8 cellular contexts compared by ENCODE assay signal in the genomic region with DNA sequence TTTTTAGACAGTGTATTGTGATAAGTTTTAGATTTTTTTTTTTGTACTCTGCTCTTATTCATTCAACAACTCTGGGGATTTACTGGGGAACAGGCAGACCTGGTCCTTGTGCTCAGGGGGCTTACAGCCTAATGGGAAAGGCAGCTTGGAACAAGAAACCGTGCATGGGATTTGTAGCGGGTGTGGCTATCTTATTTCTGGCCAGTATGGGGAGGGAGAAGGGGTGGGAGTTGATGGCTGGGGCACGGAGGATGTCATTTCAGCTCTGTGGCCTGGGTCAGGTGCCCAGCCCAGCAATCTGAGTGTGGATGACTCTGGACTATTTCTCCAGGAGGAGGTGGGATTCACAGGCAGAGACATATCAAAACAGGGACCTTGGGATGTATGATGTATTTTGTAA. TPM values are rescaled to one million over a fixed set of nuclear protein-coding genes. Genes with fewer than 3 reads are reported as not detected.
A peak's percentile ranks its signal among the peaks of the same experiment; 100 is the strongest.
DNase-seq lines count a peak whose midpoint lies in the region; ATAC-seq and TF ChIP-seq lines count a peak whose summit lies in the region.

No MANE protein-coding gene starts in this region.

- H3K4me1 ChIP-seq in breast epithelium (peaks cover 0 to 8% of the 10 kb centered on the region in 2 donors), mucosa of rectum (ENCODE audit: control insufficient read depth in 2 of 2, insufficient read depth in 2 of 2, low read length in 2 of 2) (peaks cover 12 to 17% of the 10 kb centered on the region in 2 donors), subcutaneous abdominal adipose tissue (ENCODE audit: control insufficient read depth in 5 of 5, insufficient read depth in 5 of 5, low read length in 5 of 5) (peaks cover 10 to 71% (median 47%) of the 10 kb centered on the region in 5 donors)

- H3K36me3 Mint-ChIP-seq in T-helper 1 cell treated with Interleukin-12 subunit alpha and Interleukin-12 subunit beta and Interleukin-4 antibody, amounts not matched to agents 30 μg/mL and 1 μg/mL, for 36 hours (ENCODE audit: low read depth): peaks cover 5% of the 10 kb centered on the region

- H3K4me1 Mint-ChIP-seq in T-helper 1 cell treated with Interleukin-12 subunit alpha and Interleukin-12 subunit beta and Interleukin-4 antibody, amounts not matched to agents 30 μg/mL and 1 μg/mL, for 36 hours (ENCODE audit: low read depth): peaks cover 37% of the 10 kb centered on the region

- H3K9me3 Mint-ChIP-seq in T-helper 1 cell treated with Interleukin-12 subunit alpha and Interleukin-12 subunit beta and Interleukin-4 antibody, amounts not matched to agents 30 μg/mL and 1 μg/mL, for 36 hours: no peaks in the 10 kb centered on the region

- intact Hi-C loops in breast epithelium (cut with DNase I; ENCODE audit: low total_unique reads): no loop called here

- H3K4me3 Mint-ChIP-seq in T-helper 1 cell treated with Interleukin-12 subunit alpha and Interleukin-12 subunit beta and Interleukin-4 antibody, amounts not matched to agents 30 μg/mL and 1 μg/mL, for 36 hours: no peak overlapping the region

- H3K27ac Mint-ChIP-seq in T-helper 1 cell treated with Interleukin-12 subunit alpha and Interleukin-12 subunit beta and Interleukin-4 antibody, amounts not matched to agents 30 μg/mL and 1 μg/mL, for 36 hours: peak overlapping the region; percentile 59

- H3K36me3 ChIP-seq in breast epithelium (no peaks in the 10 kb centered on the region), mucosa of rectum (ENCODE audit: control insufficient read depth in 2 of 2, insufficient read depth in 2 of 2, low read length in 2 of 2) (no peaks in the 10 kb centered on the region), subcutaneous abdominal adipose tissue (ENCODE audit: control insufficient read depth in 5 of 5, insufficient read depth in 5 of 5, low read length in 5 of 5) (no peaks in the 10 kb centered on the region)

- no peak for TF ChIP-seq CTCF in breast epithelium (IDR thresholded peaks at IDR 0.05)

- H3K27ac ChIP-seq in breast epithelium: peak overlapping the region; percentile 84 to 95
- peak overlapping the region; percentile 64 to 67 for H3K27ac ChIP-seq in mucosa of rectum (ENCODE audit: low read depth in 2 of 2, low read length in 2 of 2)
- peak overlapping the region; percentile 86 for H3K27ac ChIP-seq in subcutaneous abdominal adipose tissue (ENCODE audit: low read depth, low read length)

- no peak for TF ChIP-seq POLR2A in breast epithelium (IDR thresholded peaks at IDR 0.05)

- ATAC-seq in HG03045 (IDR thresholded peaks at IDR 0.05; ENCODE audit: unreplicated experiment): no peak

- H3K9ac ChIP-seq in mucosa of rectum (ENCODE audit: low read depth in 1 of 2, low read length in 2 of 2) (no peak overlapping the region), subcutaneous abdominal adipose tissue (ENCODE audit: low read length in 5 of 5) (peak overlapping the region in 3 of 5 donors; percentile 16 to 69 (median 42))

- H3K27me3 ChIP-seq in breast epithelium: no peaks in the 10 kb centered on the region
- no peaks in the 10 kb centered on the region for H3K27me3 ChIP-seq in mucosa of rectum (ENCODE audit: control insufficient read depth in 2 of 2, insufficient read depth in 2 of 2, low read length in 2 of 2)
- H3K27me3 ChIP-seq in subcutaneous abdominal adipose tissue (ENCODE audit: control insufficient read depth in 5 of 5, insufficient read depth in 4 of 5, low read length in 5 of 5): no peaks in the 10 kb centered on the region

- H3K27me3 Mint-ChIP-seq in T-helper 1 cell treated with Interleukin-12 subunit alpha and Interleukin-12 subunit beta and Interleukin-4 antibody, amounts not matched to agents 30 μg/mL and 1 μg/mL, for 36 hours (ENCODE audit: low read depth): no peaks in the 10 kb centered on the region

- no peak overlapping the region for H3K4me3 ChIP-seq in breast epithelium
- no peak overlapping the region for H3K4me3 ChIP-seq in mucosa of rectum (ENCODE audit: low read length in 2 of 2)
- no peak overlapping the region for H3K4me3 ChIP-seq in subcutaneous abdominal adipose tissue (ENCODE audit: low read depth in 1 of 5, low read length in 5 of 5)

- DNase-seq in T-helper 1 cell (no peak), breast epithelium (ENCODE audit: low spot score in 2 of 2) (no peak), HPDE6-E6E7 (ENCODE audit: extremely low spot score) (no peak), GOT3 (lab: John Stamatoyannopoulos, UW) (no peak)

- H3K9me3 ChIP-seq in breast epithelium (no peaks in the 10 kb centered on the region), mucosa of rectum (ENCODE audit: control insufficient read depth in 2 of 2, low read length in 2 of 2) (no peaks in the 10 kb centered on the region), subcutaneous abdominal adipose tissue (ENCODE audit: control insufficient read depth in 5 of 5, low read length in 5 of 5) (no peaks in the 10 kb centered on the region)

RNA-seq across cellular contexts. Expression of a gene that starts 47.0 kb away (rescaled TPM):
- total RNA-seq in breast epithelium: 10 to 100 TPM; 14.9 to 20.6 (median 15.2) TPM

Comparison
In these comparisons a context has a peak if more than half of its experiments do, and no peak if none do; other contexts are left out.
1. H3K9ac ChIP-seq: peak in subcutaneous abdominal adipose tissue (3 of 5); none in mucosa of rectum (0 of 2).
2. Peak in every context shown above with its lines, with median percentiles within 50 percentile points of each other: H3K27ac ChIP-seq.